26 cellular contexts compared by ENCODE assay signal in the genomic region with DNA sequence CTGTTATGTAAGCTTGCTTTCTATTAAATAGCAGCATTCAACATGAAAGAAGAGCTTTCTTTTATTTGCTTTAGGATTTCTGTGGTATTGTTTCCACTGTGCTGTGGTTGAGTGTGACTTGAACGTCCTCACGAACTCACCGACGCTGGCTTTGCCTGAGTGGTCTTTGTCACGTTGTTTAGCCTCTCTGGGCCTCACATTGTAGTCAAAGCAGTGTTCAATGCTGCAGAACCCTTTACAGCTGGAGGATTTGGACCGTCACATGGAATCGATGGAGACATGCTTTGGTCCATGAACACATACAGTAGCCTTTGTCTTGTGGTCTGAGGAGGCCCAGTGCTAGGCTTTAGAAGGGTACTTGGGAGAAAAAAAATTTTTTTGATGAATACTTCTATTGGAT.
DNase-seq lines count a peak whose midpoint lies in the region; ATAC-seq and TF ChIP-seq lines count a peak whose summit lies in the region.
"Had no signal": no experiment of that assay in that cellular context is flagged by ENCODE, and none has a peak within 500 bp of the region (broad histone marks: within the 10 kb centered on the region; RNA-seq: fewer than 3 reads in every experiment).

No MANE protein-coding gene starts in this region.

- no peak for ATAC-seq in left cardiac atrium
- ATAC-seq: effector memory CD8-positive, alpha-beta T cell; esophagus mucosa; gastrocnemius medialis; K562; lower lobe of right lung; stimulated activated memory B cell treated with anti-CD40 and anti-IgM and Interleukin-4, amounts not matched to agents 10 μg/mL and 1 μg/mL and 100 μg/mL, for 72 hours had no signal

- H3K27ac ChIP-seq in left ventricle myocardium inferior (replicated peaks) (peak overlapping the region; percentile 89), WERI-Rb-1 (no peak overlapping the region)
- H3K27ac ChIP-seq: BLaER1, colonic mucosa, gastrocnemius medialis, testis had no signal

- H3K9me3 ChIP-seq in left ventricle myocardium inferior (replicated peaks) = peaks cover 6% of the 10 kb centered on the region
- peaks cover 5% of the 10 kb centered on the region for H3K9me3 ChIP-seq in WERI-Rb-1 (ENCODE audit: severe bottlenecking)
- H3K9me3 ChIP-seq: Caco-2, colonic mucosa, gastrocnemius medialis, lower lobe of right lung, testis had no signal

- TF ChIP-seq CTCF in left ventricle myocardium inferior (IDR thresholded peaks at IDR 0.05; ENCODE audit: borderline replicate concordance) (no peak), WERI-Rb-1 (IDR thresholded peaks at IDR 0.05; ENCODE audit: low read depth, low read length) (no peak)

- no peak for DNase-seq in left ventricle myocardium inferior
- no peak for DNase-seq in left cardiac atrium
- DNase-seq in NCI-H345 treated with DMSO at 0.1 percent for 48 hours (lab: John Stamatoyannopoulos, UW; ENCODE audit: unreplicated experiment) = peak; percentile 27
- peak; percentile 71 for DNase-seq in globus pallidus (ENCODE audit: low spot score)
- peak; percentile 11 for DNase-seq in retina
- DNase-seq in D341Med (ENCODE audit: low spot score) = no peak
- DNase-seq in WERI-Rb-1 = no peak
- no peak for DNase-seq in stimulated activated CD4-positive, alpha-beta T cell treated with anti-CD3 and anti-CD28 coated beads, Interleukin-1b, Interleukin-23, amount 100 ng/mL, for 48 hours
- DNase-seq: activated CD4-positive, alpha-beta T cell treated with anti-CD3 and anti-CD28 coated beads for 4 hours; activated naive CD4-positive, alpha-beta T cell treated with Interleukin-2 at 50 U/mL for 16 hours; activated T-cell treated with anti-CD3 and anti-CD28 coated beads, Interleukin-2, amount 50 U/mL, for 48 hours; Caco-2; colonic mucosa; effector memory CD8-positive, alpha-beta T cell; gastrocnemius medialis; lower lobe of right lung; NCI-H1105 treated with DMSO at 0.1 percent for 48 hours; NCI-H2081 treated with DMSO at 0.1 percent for 48 hours; NCI-H524 treated with DMSO at 0.1 percent for 48 hours; SIG-M5; stimulated activated CD4-positive, alpha-beta T cell treated with anti-CD3 and anti-CD28 coated beads, Interleukin-2, amount 100 ng/mL, for 48 hours; testis had no signal

- H3K27me3 ChIP-seq in left ventricle myocardium inferior (ENCODE audit: low read depth) = no peaks in the 10 kb centered on the region
- H3K27me3 ChIP-seq in WERI-Rb-1 (ENCODE audit: insufficient read depth, low read depth, severe bottlenecking) = no peaks in the 10 kb centered on the region
- H3K27me3 ChIP-seq: BLaER1, colonic mucosa, gastrocnemius medialis, testis had no signal

- no peak overlapping the region for H3K4me3 ChIP-seq in left ventricle myocardium inferior
- no peak overlapping the region for H3K4me3 ChIP-seq in WERI-Rb-1 (ENCODE audit: low read depth, low read length)
- H3K4me3 ChIP-seq: BLaER1, colonic mucosa, gastrocnemius medialis, K562, lower lobe of right lung, testis had no signal

- H3K4me1 ChIP-seq in left ventricle myocardium inferior = peaks cover 71% of the 10 kb centered on the region
- H3K4me1 ChIP-seq: colonic mucosa had no signal

- H3K36me3 ChIP-seq in left ventricle myocardium inferior = no peaks in the 10 kb centered on the region
- no peaks in the 10 kb centered on the region for H3K36me3 ChIP-seq in WERI-Rb-1
- H3K36me3 ChIP-seq: BLaER1, colonic mucosa, gastrocnemius medialis, lower lobe of right lung had no signal

- intact Hi-C loops in left ventricle myocardium inferior (cut with micrococcal nuclease) = no loop called here
- intact Hi-C loops in left cardiac atrium (cut with DNase I) = loop anchor here in 1 of 2 donors (5.0 kb wide), 2 partner anchors 62 to 83 kb away; no protein-coding TSS in a partner anchor

Comparison
In these comparisons a context has a peak if more than half of its experiments do, and no peak if none do; other contexts are left out.
1. DNase-seq: peak in NCI-H345 treated with DMSO at 0.1 percent for 48 hours (single experiment), globus pallidus (single experiment) and retina (single experiment); none in left ventricle myocardium inferior (single experiment), left cardiac atrium (single experiment), D341Med (single experiment), WERI-Rb-1 (single experiment) and stimulated activated CD4-positive, alpha-beta T cell treated with anti-CD3 and anti-CD28 coated beads, Interleukin-1b, Interleukin-23, amount 100 ng/mL, for 48 hours (single experiment).